In genomic region chr6:11083956-11084355, GRCh38 we compare ENCODE assay signal across 23 cellular contexts. TPM values are rescaled to one million over a fixed set of nuclear protein-coding genes. Genes with fewer than 3 reads are reported as not detected.
DNase-seq lines count a peak whose midpoint lies in the region; ATAC-seq, FAIRE-seq and TF ChIP-seq lines count a peak whose summit lies in the region.
"Had no signal": no experiment of that assay in that cellular context is flagged by ENCODE, and none has a peak within 500 bp of the region (broad histone marks: within the 10 kb centered on the region; RNA-seq: fewer than 3 reads in every experiment).

No MANE protein-coding gene starts in this region.

- POLR2A ChIA-PET in K562 (lab: Yijun Ruan, JAX), result no interaction called here

- H3K27me3 Mint-ChIP-seq in osteocyte (ENCODE audit: unreplicated experiment), result no peaks in the 10 kb centered on the region
- peaks cover 14 to 23% of the 10 kb centered on the region in 2 donors for H3K27me3 Mint-ChIP-seq in effector memory CD8-positive, alpha-beta T cell

- H4K8ac ChIP-seq in mesendoderm (ENCODE audit: low read depth, low read length), result no peak overlapping the region

- no peak overlapping the region for H3K23ac ChIP-seq in mesendoderm (ENCODE audit: low read length)

- no peak overlapping the region for H2BK5ac ChIP-seq in mesendoderm (ENCODE audit: low read length)

- 26% methylated on average over 5 of the region's 5 CpGs for WGBS in K562 (ENCODE audit: insufficient coverage, low coverage, missing lambda C conversion rate)
- whole genome bisulfite sequencing in upper lobe of left lung, 2 donors, result 93 to 98% methylated on average over 4 to 5 of the region's 5 CpGs
- no CpG with 5 or more reads among the region's 5 CpGs for WGBS in mesendoderm (ENCODE audit: extremely low coverage, insufficient coverage, low lambda C conversion rate)

- H3K27ac ChIP-seq in ACC112 (ENCODE audit: low read depth, low read length) (peak overlapping the region; percentile 38; the same call in 1 of the 2 replicates), K562 (ENCODE audit: extremely low read depth, low read depth, low read length) (no peak overlapping the region), upper lobe of left lung (no peak overlapping the region), mesendoderm (ENCODE audit: low read depth, low read length) (no peak overlapping the region)
- H3K27ac ChIP-seq: 22Rv1, A549, BLaER1 had no signal

- intact Hi-C loops in K562 (cut with micrococcal nuclease), result no loop called here

- TF ChIP-seq EP300 in K562 (IDR thresholded peaks at IDR 0.05; ENCODE audit: low read length) (no peak), upper lobe of left lung (IDR thresholded peaks at IDR 0.05) (no peak)

- no peak overlapping the region for H3K9ac ChIP-seq in K562 (ENCODE audit: insufficient read depth in 1 of 2, low read depth in 2 of 2, low read length in 2 of 2)
- no peak overlapping the region for H3K9ac ChIP-seq in mesendoderm (ENCODE audit: low read length)
- H3K9ac ChIP-seq: BLaER1 had no signal

- DNase-seq in NCI-H82 (lab: John Stamatoyannopoulos, UW) (peak; percentile 70), K562 (ENCODE audit: extremely low read depth in 1 of 4, low spot score in 3 of 4) (no peak), osteocyte (ENCODE audit: extremely low spot score, unreplicated experiment) (peak; percentile 53), upper lobe of left lung (no peak), NCI-H2029 treated with DMSO at 0.1 percent for 48 hours (lab: John Stamatoyannopoulos, UW) (no peak), mesendoderm (no peak)
- no peak for DNase-seq in effector memory CD8-positive, alpha-beta T cell
- DNase-seq: CD4-positive, alpha-beta memory T cell; DMS153; DMS79; GDM1; H7; HFFc6 had no signal

- H3K18ac ChIP-seq in mesendoderm (ENCODE audit: low read length), result no peak overlapping the region

- H3K27me3 ChIP-seq in ACC112 (ENCODE audit: insufficient read depth, low read length) (no peaks in the 10 kb centered on the region), K562 (ENCODE audit: control insufficient read depth in 2 of 2, insufficient read depth in 2 of 2, low read length in 2 of 2) (no peaks in the 10 kb centered on the region), upper lobe of left lung (no peaks in the 10 kb centered on the region), mesendoderm (ENCODE audit: insufficient read depth, low read length, poor library complexity) (no peaks in the 10 kb centered on the region)
- H3K27me3 ChIP-seq: BLaER1 had no signal

- H3K4me1 ChIP-seq in ACC112 (ENCODE audit: control insufficient read depth, insufficient read depth, low read length, unreplicated experiment), result peaks cover 6% of the 10 kb centered on the region
- H3K4me1 ChIP-seq in K562 (replicated peaks in 1 of 2; ENCODE audit: control insufficient read depth in 2 of 2, insufficient read depth in 2 of 2, low read length in 2 of 2), result no peaks in the 10 kb centered on the region
- H3K4me1 ChIP-seq in upper lobe of left lung, result no peaks in the 10 kb centered on the region
- no peaks in the 10 kb centered on the region for H3K4me1 ChIP-seq in mesendoderm (ENCODE audit: control insufficient read depth, low read depth, low read length)
- H3K4me1 ChIP-seq: A549, BLaER1 had no signal

- no peak for TF ChIP-seq CTCF in K562 (IDR thresholded peaks at IDR 0.05 in 2 of 3, conservative IDR thresholded peaks at IDR 0.05 in 1 of 3; ENCODE audit: insufficient read depth in 2 of 3, low read depth in 1 of 3, low read length in 3 of 3)
- TF ChIP-seq CTCF in osteocyte (IDR thresholded peaks at IDR 0.05), result no peak
- no peak for TF ChIP-seq CTCF in upper lobe of left lung (IDR thresholded peaks at IDR 0.05)

- H3K4me3 Mint-ChIP-seq in osteocyte (ENCODE audit: unreplicated experiment), result no peak overlapping the region
- no peak overlapping the region for H3K4me3 Mint-ChIP-seq in effector memory CD8-positive, alpha-beta T cell
- H3K4me3 Mint-ChIP-seq: CD14-positive monocyte; CD4-positive, alpha-beta memory T cell; GM23338; HFFc6 had no signal

- H3K79me1 ChIP-seq in mesendoderm (ENCODE audit: low read length), result no peaks in the 10 kb centered on the region

- peak; percentile 59 for FAIRE-seq in K562 (lab: Jason Lieb, UNC)
- FAIRE-seq: A549 had no signal

- H3K9me3 Mint-ChIP-seq in osteocyte (ENCODE audit: unreplicated experiment), result no peaks in the 10 kb centered on the region
- no peaks in the 10 kb centered on the region for H3K9me3 Mint-ChIP-seq in effector memory CD8-positive, alpha-beta T cell
- H3K9me3 Mint-ChIP-seq: CD4-positive, alpha-beta memory T cell; GM23338; HFFc6 had no signal

- no peak overlapping the region for H4K5ac ChIP-seq in mesendoderm (ENCODE audit: low read length)

- peak overlapping the region; percentile 65 for H2AFZ ChIP-seq in ACC112 (ENCODE audit: low read length, unreplicated experiment)
- no peak overlapping the region for H2AFZ ChIP-seq in K562 (ENCODE audit: low read depth, low read length)
- H2AFZ ChIP-seq: GM23338 had no signal

- no peaks in the 10 kb centered on the region for H3K9me3 ChIP-seq in K562 (replicated peaks; ENCODE audit: control insufficient read depth, insufficient read depth, low read depth, low read length)
- no peaks in the 10 kb centered on the region for H3K9me3 ChIP-seq in upper lobe of left lung
- H3K9me3 ChIP-seq: A549 had no signal

- no peak overlapping the region for H3K56ac ChIP-seq in mesendoderm (ENCODE audit: low read length)

- no peaks in the 10 kb centered on the region for H3K36me3 Mint-ChIP-seq in osteocyte (ENCODE audit: unreplicated experiment)
- H3K36me3 Mint-ChIP-seq in effector memory CD8-positive, alpha-beta T cell (ENCODE audit: insufficient read depth), result no peaks in the 10 kb centered on the region
- H3K36me3 Mint-ChIP-seq: CD14-positive monocyte; CD4-positive, alpha-beta memory T cell had no signal

- no peaks in the 10 kb centered on the region for H3K79me2 ChIP-seq in ACC112 (ENCODE audit: control insufficient read depth, insufficient read depth, low read length, unreplicated experiment)
- no peaks in the 10 kb centered on the region for H3K79me2 ChIP-seq in K562 (ENCODE audit: control insufficient read depth, insufficient read depth, low read length)
- no peaks in the 10 kb centered on the region for H3K79me2 ChIP-seq in mesendoderm (ENCODE audit: control insufficient read depth, insufficient read depth, low read length)

- H3K27ac Mint-ChIP-seq in osteocyte (ENCODE audit: unreplicated experiment), result no peak overlapping the region
- H3K27ac Mint-ChIP-seq in effector memory CD8-positive, alpha-beta T cell, result no peak overlapping the region
- H3K27ac Mint-ChIP-seq: CD14-positive monocyte, GM23338, HFFc6 had no signal

- H2BK120ac ChIP-seq in mesendoderm (ENCODE audit: low read depth, low read length), result no peak overlapping the region

- H3K4me1 Mint-ChIP-seq in osteocyte (ENCODE audit: unreplicated experiment), result peaks cover 12% of the 10 kb centered on the region
- no peaks in the 10 kb centered on the region for H3K4me1 Mint-ChIP-seq in effector memory CD8-positive, alpha-beta T cell (ENCODE audit: low read depth in 2 of 2)
- H3K4me1 Mint-ChIP-seq: CD14-positive monocyte; CD4-positive, alpha-beta memory T cell had no signal

- BruUV-seq in K562 (replicated peaks; lab: Mats Ljungman, UMichigan), result no TSS peak

- in situ Hi-C loops in K562 (cut with MboI), result no loop called here

- no peak overlapping the region for H3K4me2 ChIP-seq in K562 (ENCODE audit: insufficient read depth, low read length)
- H3K4me2 ChIP-seq in mesendoderm (ENCODE audit: low read length), result no peak overlapping the region
- H3K4me2 ChIP-seq: A549, BLaER1, GM23338 had no signal

- H4K20me1 ChIP-seq in K562 (replicated peaks; ENCODE audit: control insufficient read depth, insufficient read depth, low read length), result no peaks in the 10 kb centered on the region
- H4K20me1 ChIP-seq: BLaER1 had no signal

- no peak for TF ChIP-seq POLR2A in K562 (conservative IDR thresholded peaks at IDR 0.05)
- TF ChIP-seq POLR2A in upper lobe of left lung (IDR thresholded peaks at IDR 0.05), result no peak

- no peak overlapping the region for H3K4ac ChIP-seq in mesendoderm (ENCODE audit: low read depth, low read length)

- no peak overlapping the region for H2BK15ac ChIP-seq in mesendoderm (replicated peaks; ENCODE audit: low read depth)

- H3K4me3 ChIP-seq in ACC112 (ENCODE audit: low read depth, low read length) (no peak overlapping the region), K562 (no peak overlapping the region), upper lobe of left lung (no peak overlapping the region), mesendoderm (ENCODE audit: low read length) (no peak overlapping the region)
- H3K4me3 ChIP-seq: A549, BLaER1, GM23338 had no signal

- no peak overlapping the region for H2AK5ac ChIP-seq in mesendoderm (ENCODE audit: low read length)

- no peaks in the 10 kb centered on the region for H3K9me1 ChIP-seq in K562 (ENCODE audit: control insufficient read depth, insufficient read depth, low read length)

- H3K36me3 ChIP-seq in ACC112 (ENCODE audit: insufficient read depth, low read length) (no peaks in the 10 kb centered on the region), K562 (ENCODE audit: control insufficient read depth, insufficient read depth, low read length) (no peaks in the 10 kb centered on the region), upper lobe of left lung (no peaks in the 10 kb centered on the region), mesendoderm (ENCODE audit: control insufficient read depth, insufficient read depth, low read length) (no peaks in the 10 kb centered on the region)
- H3K36me3 ChIP-seq: BLaER1 had no signal

- CTCF ChIA-PET in K562 (lab: Yijun Ruan, JAX; ENCODE audit: low intra/inter-chr PET ratio), result no interaction called here

- ATAC-seq in K562 (no peak; the same call in 2 of the 3 replicates), upper lobe of left lung (ENCODE audit: low FRiP score in 2 of 2) (no peak)
- no peak for ATAC-seq in effector memory CD8-positive, alpha-beta T cell (replicated peaks)
- ATAC-seq: A549, GM23338, HCT116 had no signal

- TF ChIP-seq RAD21 in K562 (CRISPR knock-in tag; conservative IDR thresholded peaks at IDR 0.05 in 1 of 2, IDR thresholded peaks at IDR 0.05 in 1 of 2), result no peak

RNA-seq across cellular contexts. Expression of gene SMIM13, which starts 9.7 kb away (rescaled TPM):
- total RNA-seq in K562 (2011; cell fraction: chromatin; rRNA removed; ENCODE audit: low replicate concordance), result 4.2 and 16.1 TPM in 2 replicates
- total RNA-seq in K562 (2011; cell fraction: nucleolus; rRNA removed), result 2.2 and 3.4 TPM in 2 replicates
- 9.5 and 15.3 TPM in 2 replicates for total RNA-seq in K562 (2011; cell fraction: nucleoplasm; rRNA removed)
- total RNA-seq in K562 (2014; rRNA removed) (10.1 and 11.7 TPM in 2 replicates), K562 (2014; rRNA removed; fragmentation: Illumina TruSeq; extraction: Trizol) (21.5 and 23.7 TPM in 2 replicates), K562 (2015; rRNA removed; fragmentation: Illumina TruSeq; extraction: Trizol) (12.1 and 13.0 TPM in 2 replicates), K562 (2021) (23.0 and 24.8 TPM in 2 replicates), osteocyte (19.6 and 20.5 TPM in 2 replicates), upper lobe of left lung (1 to 10 TPM; 1.0 to 9.6 (median 6.3) TPM)
- polyA plus RNA-seq in K562 (2011; rRNA removed) (7.1 and 8.9 TPM in 2 replicates), K562 (2014; fragmentation: Illumina TruSeq; extraction: Trizol) (14.5 and 15.2 TPM in 2 replicates), K562 (2014; fragmentation: Nextera tagmentation; extraction: Ambion mirVana) (1 to 10 TPM; 5.5 to 7.2 TPM), K562 (2014; rRNA removed) (7.7 and 8.7 TPM in 2 replicates)
- polyA plus RNA-seq in K562 (2011; cell fraction: cytosol; rRNA removed), result 1.7 and 3.4 TPM in 2 replicates
- 2.4 and 3.3 TPM in 2 replicates for polyA plus RNA-seq in K562 (2011; cell fraction: nucleus; rRNA removed)
- 12.6 and 15.8 TPM in 2 replicates for polyA plus RNA-seq in K562 (2012)
- polyA minus RNA-seq in K562 (2011; rRNA and poly(A)+ RNA removed), result 13.3 and 17.7 TPM in 2 replicates
- polyA minus RNA-seq in K562 (2011; cell fraction: cytosol; rRNA and poly(A)+ RNA removed), result 7.8 and 8.5 TPM in 2 replicates
- polyA minus RNA-seq in K562 (2011; cell fraction: nucleus; rRNA and poly(A)+ RNA removed), result 2.8 and 5.9 TPM in 2 replicates
- 9.3 TPM for polyA plus RNA-seq in mesendoderm (2013, experiment 1 of 2)
- 9.0 TPM for polyA plus RNA-seq in mesendoderm (2013, experiment 2 of 2)

RNA-seq across cellular contexts. Expression of gene ERVFRD-1, which starts 27.6 kb away (rescaled TPM):
- total RNA-seq in K562 (2011; cell fraction: chromatin; rRNA removed; ENCODE audit: low replicate concordance), result not detected in 2 replicates
- not detected in 2 replicates for total RNA-seq in K562 (2011; cell fraction: nucleolus; rRNA removed)
- total RNA-seq in K562 (2011; cell fraction: nucleoplasm; rRNA removed), result 0.15 TPM in 1 of 2 replicates, not detected in the other
- total RNA-seq in K562 (2014; rRNA removed), result 0.05 and 0.16 TPM in 2 replicates
- 0.06 TPM in 1 of 2 replicates, not detected in the other for total RNA-seq in K562 (2014; rRNA removed; fragmentation: Illumina TruSeq; extraction: Trizol)
- 0.08 and 0.14 TPM in 2 replicates for total RNA-seq in K562 (2015; rRNA removed; fragmentation: Illumina TruSeq; extraction: Trizol)
- 0.04 and 0.09 TPM in 2 replicates for total RNA-seq in K562 (2021)
- polyA plus RNA-seq in K562 (2011; rRNA removed), result not detected in 2 replicates
- not detected in 2 replicates for polyA plus RNA-seq in K562 (2011; cell fraction: cytosol; rRNA removed)
- polyA plus RNA-seq in K562 (2011; cell fraction: nucleus; rRNA removed), result not detected in 2 replicates
- polyA plus RNA-seq in K562 (2012), result 0.34 and 1.7 TPM in 2 replicates
- polyA plus RNA-seq in K562 (2014; fragmentation: Illumina TruSeq; extraction: Trizol), result 0.04 and 0.10 TPM in 2 replicates
- under 1 TPM; 0.07 to 0.10 TPM for polyA plus RNA-seq in K562 (2014; fragmentation: Nextera tagmentation; extraction: Ambion mirVana)
- polyA plus RNA-seq in K562 (2014; rRNA removed), result 0.05 TPM in 2 replicates
- polyA minus RNA-seq in K562 (2011; rRNA and poly(A)+ RNA removed), result not detected in 2 replicates
- polyA minus RNA-seq in K562 (2011; cell fraction: cytosol; rRNA and poly(A)+ RNA removed), result not detected in 2 replicates
- polyA minus RNA-seq in K562 (2011; cell fraction: nucleus; rRNA and poly(A)+ RNA removed), result not detected in 2 replicates
- total RNA-seq in osteocyte, result not detected in 2 replicates
- 1 to 10 TPM in 1 of 6 donors, under 1 TPM in 3, not detected in 2; 0.46 to 1.3 (median 0.61) TPM for total RNA-seq in upper lobe of left lung
- polyA plus RNA-seq in mesendoderm (2013, experiment 1 of 2), result 0.03 TPM
- 0.04 TPM for polyA plus RNA-seq in mesendoderm (2013, experiment 2 of 2)
- total RNA-seq: CD4-positive, alpha-beta memory T cell; Daoy; GM23338; H7; HFFc6; HT-29 had no signal
- polyA plus RNA-seq: A549, AG04450 had no signal

RNA-seq across cellular contexts. Expression of gene ELOVL2, which starts 39.9 kb away (rescaled TPM):
- total RNA-seq in K562 (2011; cell fraction: chromatin; rRNA removed; ENCODE audit: low replicate concordance), result 0.09 and 0.23 TPM in 2 replicates
- 0.13 and 0.17 TPM in 2 replicates for total RNA-seq in K562 (2011; cell fraction: nucleolus; rRNA removed)
- 0.22 and 0.76 TPM in 2 replicates for total RNA-seq in K562 (2011; cell fraction: nucleoplasm; rRNA removed)
- 0.05 and 0.33 TPM in 2 replicates for total RNA-seq in K562 (2014; rRNA removed)
- 0.36 and 0.48 TPM in 2 replicates for total RNA-seq in K562 (2014; rRNA removed; fragmentation: Illumina TruSeq; extraction: Trizol)
- 0.30 and 0.47 TPM in 2 replicates for total RNA-seq in K562 (2015; rRNA removed; fragmentation: Illumina TruSeq; extraction: Trizol)
- 0.29 and 0.31 TPM in 2 replicates for total RNA-seq in K562 (2021)
- 0.35 and 0.96 TPM in 2 replicates for polyA plus RNA-seq in K562 (2011; rRNA removed)
- polyA plus RNA-seq in K562 (2011; cell fraction: cytosol; rRNA removed), result 0.15 and 0.31 TPM in 2 replicates
- 0.07 and 0.21 TPM in 2 replicates for polyA plus RNA-seq in K562 (2011; cell fraction: nucleus; rRNA removed)
- 0.57 and 0.64 TPM in 2 replicates for polyA plus RNA-seq in K562 (2012)
- polyA plus RNA-seq in K562 (2014; fragmentation: Illumina TruSeq; extraction: Trizol), result 0.35 and 0.56 TPM in 2 replicates
- polyA plus RNA-seq in K562 (2014; fragmentation: Nextera tagmentation; extraction: Ambion mirVana), result under 1 TPM; 0.14 to 0.20 TPM
- 0.17 and 0.23 TPM in 2 replicates for polyA plus RNA-seq in K562 (2014; rRNA removed)
- 0.39 and 1.0 TPM in 2 replicates for polyA minus RNA-seq in K562 (2011; rRNA and poly(A)+ RNA removed)
- 0.27 and 0.29 TPM in 2 replicates for polyA minus RNA-seq in K562 (2011; cell fraction: cytosol; rRNA and poly(A)+ RNA removed)
- 0.27 TPM in 1 of 2 replicates, not detected in the other for polyA minus RNA-seq in K562 (2011; cell fraction: nucleus; rRNA and poly(A)+ RNA removed)
- total RNA-seq in osteocyte, result 55.1 and 57.0 TPM in 2 replicates
- under 1 TPM in 3 of 6 donors, not detected in 3; 0.10 to 0.54 (median 0.31) TPM for total RNA-seq in upper lobe of left lung
- polyA plus RNA-seq in mesendoderm (2013, experiment 1 of 2), result 3.0 TPM
- polyA plus RNA-seq in mesendoderm (2013, experiment 2 of 2), result 3.3 TPM
- total RNA-seq: CD4-positive, alpha-beta memory T cell; HT-29 had no signal
- polyA plus RNA-seq: CD14-positive monocyte; CD4-positive, alpha-beta memory T cell had no signal

Comparison
In these comparisons a context has a peak if more than half of its experiments do, and no peak if none do; other contexts are left out.
1. DNase-seq: peak in NCI-H82 (single experiment) and osteocyte (single experiment); none in K562 (0 of 4), effector memory CD8-positive, alpha-beta T cell (0 of 3), upper lobe of left lung (0 of 2), NCI-H2029 treated with DMSO at 0.1 percent for 48 hours (single experiment) and mesendoderm (single experiment).
2. RNA of gene ELOVL2, which starts 39.9 kb away (total RNA-seq): 55.1 to 57.0 TPM in osteocyte; 0.05 to 0.76 TPM in K562 and 0.10 to 0.54 TPM in upper lobe of left lung; every median in the first group is over 10 times any median in the second.